Comparison of ENCODE assay signal across 8 cellular contexts in the genomic region with DNA sequence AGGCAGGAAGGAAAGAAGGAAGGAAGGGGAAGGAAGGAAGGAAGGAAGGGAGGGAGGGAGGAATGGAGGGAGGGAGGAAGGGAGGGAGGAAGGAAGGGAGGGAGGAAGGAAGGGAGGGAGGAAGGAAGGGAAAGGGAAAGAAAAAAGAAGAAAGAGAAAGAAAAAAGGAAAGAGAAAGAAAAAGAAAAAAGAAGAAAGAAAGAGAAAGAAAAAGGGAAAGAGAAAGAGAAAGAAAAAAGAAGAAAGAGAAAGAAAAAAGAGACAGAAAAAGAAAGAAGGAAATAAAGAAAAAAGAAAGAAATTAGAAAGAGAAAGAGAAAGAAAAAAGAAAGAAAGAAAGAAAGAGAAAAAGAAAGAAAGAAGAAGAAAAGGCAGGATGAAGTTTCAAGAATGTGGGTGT.
"Had no signal": no experiment of that assay in that cellular context is flagged by ENCODE, and none has a peak within 500 bp of the region (broad histone marks: within the 10 kb centered on the region; RNA-seq: fewer than 3 reads in every experiment).

No MANE protein-coding gene starts in this region.

- ATAC-seq: GM12878 had no signal

- DNase-seq: GDM1, GF-D8 had no signal

- FAIRE-seq: G401.6, GM12878, GM12891, GM12892, GM18507, GM19239 had no signal

- H3K4me3 ChIP-seq: GM12878 had no signal
